ENCODE assay signal across 27 cellular contexts in genomic region chr5:116476903-116477537, GRCh38.
A peak's percentile ranks its signal among the peaks of the same experiment; 100 is the strongest.
DNase-seq lines count a peak whose midpoint lies in the region; ATAC-seq, FAIRE-seq and TF ChIP-seq lines count a peak whose summit lies in the region.
"Had no signal": no experiment of that assay in that cellular context is flagged by ENCODE, and none has a peak within 500 bp of the region (broad histone marks: within the 10 kb centered on the region; RNA-seq: fewer than 3 reads in every experiment).

No MANE protein-coding gene starts in this region.

- H3K27ac ChIP-seq in A549 = no peak overlapping the region
- H3K27ac ChIP-seq in GM23338 (ENCODE audit: low read depth) = no peak overlapping the region
- no peak overlapping the region for H3K27ac ChIP-seq in fibroblast of lung (ENCODE audit: insufficient read depth, low read length)
- H3K27ac ChIP-seq in spleen = no peak overlapping the region
- no peak overlapping the region for H3K27ac ChIP-seq in psoas muscle
- H3K27ac ChIP-seq: BLaER1 treated with 17β-estradiol and CSF1 and Interleukin-3, amounts not matched to agents 10 nM and 100 nM; uterus had no signal

- TF ChIP-seq RAD21 in A549 (conservative IDR thresholded peaks at IDR 0.05 in 1 of 2, IDR thresholded peaks at IDR 0.05 in 1 of 2) = no peak

- intact Hi-C loops in spleen (cut with DNase I; ENCODE audit: low total_unique reads) = no loop called here
- intact Hi-C loops in psoas muscle (cut with DNase I) = no loop called here

- H3K4me2 ChIP-seq in A549 (no peak overlapping the region), GM23338 (no peak overlapping the region), fibroblast of lung (ENCODE audit: extremely low read depth, insufficient read depth, low read length) (no peak overlapping the region)
- H3K4me2 ChIP-seq: smooth muscle cell had no signal

- peaks cover 17% of the 10 kb centered on the region for H3F3A ChIP-seq in GM23338 (replicated peaks; ENCODE audit: low read depth)

- H3K9me3 Mint-ChIP-seq in GM23338 = no peaks in the 10 kb centered on the region
- H3K9me3 Mint-ChIP-seq in activated naive CD8-positive, alpha-beta T cell treated with anti-CD3 and anti-CD28 coated beads for 36 hours = peaks cover 16% of the 10 kb centered on the region

- H3K4me3 Mint-ChIP-seq in GM23338 = no peak overlapping the region
- no peak overlapping the region for H3K4me3 Mint-ChIP-seq in activated naive CD8-positive, alpha-beta T cell treated with anti-CD3 and anti-CD28 coated beads for 36 hours
- H3K4me3 Mint-ChIP-seq: activated B cell treated with CpG ODN at 0.5 μM for 24 hours; activated naive CD4-positive, alpha-beta T cell treated with anti-CD3 and anti-CD28 coated beads, Interleukin-2, amount 50 U/mL, for 24 hours; dendritic cell treated with granulocyte-macrophage colony-stimulating factor and Interleukin-4, amounts not matched to agents 40 ng/mL and 50 ng/mL, for 4 days; memory B cell; stimulated activated naive B cell treated with anti-CD40 and anti-IgM and Interleukin-4, amounts not matched to agents 10 μg/mL and 1 μg/mL and 100 μg/mL, for 72 hours had no signal

- H3K27me3 Mint-ChIP-seq in GM23338 (ENCODE audit: insufficient read depth, low read depth, poor library complexity) = peaks cover 7% of the 10 kb centered on the region
- no peaks in the 10 kb centered on the region for H3K27me3 Mint-ChIP-seq in activated naive CD8-positive, alpha-beta T cell treated with anti-CD3 and anti-CD28 coated beads for 36 hours
- H3K27me3 Mint-ChIP-seq: activated B cell treated with CpG ODN at 0.5 μM for 24 hours; activated naive CD4-positive, alpha-beta T cell treated with anti-CD3 and anti-CD28 coated beads, Interleukin-2, amount 50 U/mL, for 24 hours; dendritic cell treated with granulocyte-macrophage colony-stimulating factor and Interleukin-4, amounts not matched to agents 40 ng/mL and 50 ng/mL, for 4 days; memory B cell; stimulated activated naive B cell treated with anti-CD40 and anti-IgM and Interleukin-4, amounts not matched to agents 10 μg/mL and 1 μg/mL and 100 μg/mL, for 72 hours had no signal

- CTCF ChIA-PET in A549 (lab: Yijun Ruan, JAX) = interaction anchor here (0.6 to 1.5 kb wide), 3 partner anchors 57 to 1729 kb away, joined by 3 to 5 read pairs (median 3); no protein-coding TSS in a partner anchor

- H4K20me1 ChIP-seq in GM23338 (replicated peaks; ENCODE audit: insufficient read depth) (peaks cover 18% of the 10 kb centered on the region; the same call in 1 of the 2 replicates), fibroblast of lung (ENCODE audit: control insufficient read depth, extremely low read depth, insufficient read depth, low read length) (no peaks in the 10 kb centered on the region)
- H4K20me1 ChIP-seq: BLaER1 treated with 17β-estradiol and CSF1 and Interleukin-3, amounts not matched to agents 10 nM and 100 nM had no signal

- H3K4me1 ChIP-seq in A549 = no peaks in the 10 kb centered on the region
- no peaks in the 10 kb centered on the region for H3K4me1 ChIP-seq in GM23338 (ENCODE audit: insufficient read depth)
- no peaks in the 10 kb centered on the region for H3K4me1 ChIP-seq in fibroblast of lung (ENCODE audit: control insufficient read depth, extremely low read depth, insufficient read depth, low read length)
- H3K4me1 ChIP-seq in spleen = no peaks in the 10 kb centered on the region
- H3K4me1 ChIP-seq in psoas muscle = no peaks in the 10 kb centered on the region
- H3K4me1 ChIP-seq: uterus had no signal

- H3K36me3 ChIP-seq in GM23338 (ENCODE audit: insufficient read depth) (peaks cover 91% of the 10 kb centered on the region), fibroblast of lung (ENCODE audit: control insufficient read depth, insufficient read depth, low read length) (no peaks in the 10 kb centered on the region), spleen (peaks cover 0 to 79% (median 16%) of the 10 kb centered on the region in 6 donors), psoas muscle (ENCODE audit: insufficient read depth in 1 of 2, low read depth in 1 of 2) (peaks cover 9 to 41% of the 10 kb centered on the region in 2 donors)
- H3K36me3 ChIP-seq: uterus had no signal

- TF ChIP-seq POLR2A in A549 (IDR thresholded peaks at IDR 0.05; ENCODE audit: low read length) = no peak
- TF ChIP-seq POLR2A in spleen (IDR thresholded peaks at IDR 0.05) = no peak

- ATAC-seq in A549 (no peak), GM23338 (no peak), psoas muscle (no peak)
- ATAC-seq: stimulated activated naive B cell treated with anti-CD40 and anti-IgM and Interleukin-4, amounts not matched to agents 10 μg/mL and 1 μg/mL and 100 μg/mL, for 72 hours had no signal

- H3K36me3 Mint-ChIP-seq in GM23338 (ENCODE audit: low read depth) = peaks cover 97% of the 10 kb centered on the region
- H3K36me3 Mint-ChIP-seq in activated naive CD8-positive, alpha-beta T cell treated with anti-CD3 and anti-CD28 coated beads for 36 hours = peaks cover 40% of the 10 kb centered on the region

- H3K4me3 ChIP-seq in A549 (no peak overlapping the region), GM23338 (no peak overlapping the region), fibroblast of lung (replicated peaks in 1 of 4; ENCODE audit: control extremely low read depth in 1 of 4, insufficient read depth in 1 of 4, low read depth in 3 of 4, low read length in 4 of 4) (no peak overlapping the region), spleen (no peak overlapping the region), psoas muscle (no peak overlapping the region)
- H3K4me3 ChIP-seq: BLaER1 treated with 17β-estradiol and CSF1 and Interleukin-3, amounts not matched to agents 10 nM and 100 nM; smooth muscle cell; uterus had no signal

- H3K9ac ChIP-seq in fibroblast of lung (ENCODE audit: insufficient read depth, low read length) = no peak overlapping the region
- H3K9ac ChIP-seq: BLaER1 treated with 17β-estradiol and CSF1 and Interleukin-3, amounts not matched to agents 10 nM and 100 nM had no signal

- peaks cover 4% of the 10 kb centered on the region; the same call in 2 of the 3 replicates for H3K4me1 Mint-ChIP-seq in GM23338
- H3K4me1 Mint-ChIP-seq in activated naive CD8-positive, alpha-beta T cell treated with anti-CD3 and anti-CD28 coated beads for 36 hours = no peaks in the 10 kb centered on the region
- H3K4me1 Mint-ChIP-seq: activated B cell treated with CpG ODN at 0.5 μM for 24 hours; activated naive CD4-positive, alpha-beta T cell treated with anti-CD3 and anti-CD28 coated beads, Interleukin-2, amount 50 U/mL, for 24 hours; memory B cell had no signal

- peak in 1 of 2 experiments; percentile 13 for DNase-seq in A549 (ENCODE audit: low read depth in 1 of 2, low spot score in 1 of 2)
- no peak for DNase-seq in GM23338 (ENCODE audit: low spot score)
- peak; percentile 13 for DNase-seq in NOMO-1 treated with dmso at 0.1 percent for 144 hours (lab: John Stamatoyannopoulos, UW; ENCODE audit: unreplicated experiment)
- peak; percentile 21 to 43 for DNase-seq in fibroblast of lung (ENCODE audit: low read depth in 2 of 2)
- no peak for DNase-seq in stimulated activated CD4-positive, alpha-beta T cell treated with anti-CD3 and anti-CD28 coated beads, Interleukin-4, amount 100 ng/mL, for 1 hour
- no peak for DNase-seq in spleen
- no peak for DNase-seq in psoas muscle
- no peak for DNase-seq in activated naive CD8-positive, alpha-beta T cell treated with anti-CD3 and anti-CD28 coated beads for 36 hours
- DNase-seq: activated B cell treated with CpG ODN at 0.5 μM for 24 hours; activated CD4-positive, alpha-beta T cell treated with anti-CD3 and anti-CD28 coated beads, Interleukin-2, amount 50 U/mL, for 4 hours; anterior cingulate cortex; caudate nucleus; EL; NCI-H146; NCI-H2171; NCI-H526; SHP77; stimulated activated naive B cell treated with anti-CD40 and anti-IgM and Interleukin-4, amounts not matched to agents 10 μg/mL and 1 μg/mL and 100 μg/mL, for 72 hours; SW 1271; T1000; uterus had no signal

- no peak for TF ChIP-seq EP300 in A549 (IDR thresholded peaks at IDR 0.05)

- POLR2A ChIA-PET in A549 (lab: Yijun Ruan, JAX) = no interaction called here

- H2AFZ ChIP-seq in GM23338 = no peak overlapping the region
- no peak overlapping the region for H2AFZ ChIP-seq in fibroblast of lung (ENCODE audit: low read length)

- H3K27ac Mint-ChIP-seq in GM23338 = no peak overlapping the region
- H3K27ac Mint-ChIP-seq in activated naive CD8-positive, alpha-beta T cell treated with anti-CD3 and anti-CD28 coated beads for 36 hours = no peak overlapping the region
- H3K27ac Mint-ChIP-seq: activated B cell treated with CpG ODN at 0.5 μM for 24 hours; activated naive CD4-positive, alpha-beta T cell treated with anti-CD3 and anti-CD28 coated beads, Interleukin-2, amount 50 U/mL, for 24 hours; dendritic cell treated with granulocyte-macrophage colony-stimulating factor and Interleukin-4, amounts not matched to agents 40 ng/mL and 50 ng/mL, for 4 days; memory B cell; stimulated activated naive B cell treated with anti-CD40 and anti-IgM and Interleukin-4, amounts not matched to agents 10 μg/mL and 1 μg/mL and 100 μg/mL, for 72 hours had no signal

- FAIRE-seq in A549 (lab: Jason Lieb, UNC) = no peak
- FAIRE-seq: endometrium had no signal

- H3K27me3 ChIP-seq in GM23338 (ENCODE audit: insufficient read depth) (no peaks in the 10 kb centered on the region), fibroblast of lung (ENCODE audit: control insufficient read depth, insufficient read depth, low read length) (no peaks in the 10 kb centered on the region), spleen (replicated peaks in 1 of 7) (no peaks in the 10 kb centered on the region), psoas muscle (ENCODE audit: insufficient read depth in 3 of 3, low read length in 2 of 3) (no peaks in the 10 kb centered on the region)
- H3K27me3 ChIP-seq: uterus had no signal

- 36% methylated on average over 4 of the region's 4 CpGs for whole genome bisulfite sequencing in A549 (ENCODE audit: missing lambda C conversion rate)
- 88 to 95% (median 92%) methylated on average over 4 of the region's 4 CpGs for WGBS in spleen, 5 donors
- WGBS in psoas muscle, 3 donors = 79 to 94% (median 83%) methylated on average over 4 of the region's 4 CpGs

- H3K9me3 ChIP-seq in A549 (peaks cover 8% of the 10 kb centered on the region; the same call in 2 of the 3 replicates), fibroblast of lung (ENCODE audit: control insufficient read depth, insufficient read depth, low read depth, low read length) (no peaks in the 10 kb centered on the region), spleen (peaks cover 0 to 31% (median 21%) of the 10 kb centered on the region in 8 donors), psoas muscle (peaks cover 7% of the 10 kb centered on the region)

- TF ChIP-seq CTCF in A549 (IDR thresholded peaks at IDR 0.05) = no peak
- no peak for TF ChIP-seq CTCF in GM23338 (conservative IDR thresholded peaks at IDR 0.05; ENCODE audit: low read depth in 2 of 2)
- TF ChIP-seq CTCF in fibroblast of lung (conservative IDR thresholded peaks at IDR 0.05 in 1 of 2, IDR thresholded peaks at IDR 0.05 in 1 of 2; ENCODE audit: low read depth in 1 of 2, low read length in 2 of 2) = no peak
- TF ChIP-seq CTCF in spleen (IDR thresholded peaks at IDR 0.05 in 8 of 11, conservative IDR thresholded peaks at IDR 0.05 in 3 of 11) = no peak
- no peak for TF ChIP-seq CTCF in psoas muscle (IDR thresholded peaks at IDR 0.05)

- no peaks in the 10 kb centered on the region for H3K9me2 ChIP-seq in GM23338 (ENCODE audit: insufficient read depth)

- H3K79me2 ChIP-seq in GM23338 (replicated peaks; ENCODE audit: insufficient read depth) (0 out of 2 replicates have a peak, but pooled peaks cover 7% of the 10 kb centered on the region), fibroblast of lung (ENCODE audit: control insufficient read depth, insufficient read depth, low read length) (no peaks in the 10 kb centered on the region)

Comparison
In these comparisons a context has a peak if more than half of its experiments do, and no peak if none do; other contexts are left out.
1. DNase-seq: peak in NOMO-1 treated with dmso at 0.1 percent for 144 hours (single experiment) and fibroblast of lung (2 of 2); none in GM23338 (single experiment), stimulated activated CD4-positive, alpha-beta T cell treated with anti-CD3 and anti-CD28 coated beads, Interleukin-4, amount 100 ng/mL, for 1 hour (single experiment), spleen (single experiment), psoas muscle (0 of 2) and activated naive CD8-positive, alpha-beta T cell treated with anti-CD3 and anti-CD28 coated beads for 36 hours (single experiment).